ENCODE assay signal across 1 cellular context in genomic region chr3:193978446-193978845, GRCh38.
TF ChIP-seq lines count a peak whose summit lies in the region.

No MANE protein-coding gene starts in this region.

TF ChIP-seq in GM23338, 12 proteins besides CTCF, POLR2A, EP300 and RAD21 (continued from another document):
- no peak for TF ChIP-seq ZNF462 (CRISPR knock-in tag; IDR thresholded peaks at IDR 0.05)
- TF ChIP-seq NANOG (IDR thresholded peaks at IDR 0.05; ENCODE audit: borderline replicate concordance): no peak
- TF ChIP-seq STAT1 (IDR thresholded peaks at IDR 0.05; ENCODE audit: unreplicated experiment): no peak
- no peak for TF ChIP-seq ZNF114 (CRISPR knock-in tag; IDR thresholded peaks at IDR 0.05)
- no peak for TF ChIP-seq CREB1 (CRISPR knock-in tag; IDR thresholded peaks at IDR 0.05; ENCODE audit: low read depth)
- no peak for TF ChIP-seq ETS1 (IDR thresholded peaks at IDR 0.05)
- TF ChIP-seq ZNF331 (CRISPR knock-in tag; IDR thresholded peaks at IDR 0.05; ENCODE audit: low read depth): no peak
- no peak for TF ChIP-seq POLR2AphosphoS5 (IDR thresholded peaks at IDR 0.05; ENCODE audit: low read depth)
- no peak for TF ChIP-seq REST (IDR thresholded peaks at IDR 0.05; ENCODE audit: unreplicated experiment)
- TF ChIP-seq EZH2 (IDR thresholded peaks at IDR 0.05; ENCODE audit: low read depth, unreplicated experiment): no peak
